In genomic region chr19:40662925-40663711, GRCh38 we compare ENCODE assay signal across 8 cellular contexts. TPM values are rescaled to one million over a fixed set of nuclear protein-coding genes. Genes with fewer than 3 reads are reported as not detected.
DNase-seq lines count a peak whose midpoint lies in the region; ATAC-seq and TF ChIP-seq lines count a peak whose summit lies in the region.

No MANE protein-coding gene starts in this region.

- peak; percentile 74 for ATAC-seq in GM21360 (IDR thresholded peaks at IDR 0.05; ENCODE audit: unreplicated experiment)

- POLR2A ChIA-PET in Caco-2 (lab: Charles Lee) = interaction anchor here (0.9 to 1.4 kb wide), 4 partner anchors 53 to 115 kb away, joined by 3 to 5 read pairs (median 4); partner anchors contain the start of genes ACTMAP and RAB4B

- CTCF ChIA-PET in Caco-2 (lab: Charles Lee) = interaction anchor here (0.7 to 2.5 kb wide), 15 partner anchors 9 to 679 kb away, joined by 3 to 11 read pairs (median 5); partner anchors contain the start of genes ACTMAP, EGLN2, ITPKC and NUMBL

- H3K4me2 ChIP-seq in OCI-LY3 (ENCODE audit: low read length) = peak overlapping the region; percentile 78

- peak overlapping the region; percentile 86 for H3K4me3 ChIP-seq in Caco-2 (ENCODE audit: low read depth, low read length)
- peak overlapping the region; percentile 71 for H3K4me3 ChIP-seq in HUES48 (ENCODE audit: low read depth, low read length)
- peak overlapping the region; percentile 87 for H3K4me3 ChIP-seq in OCI-LY3 (ENCODE audit: low read length)
- peak overlapping the region; percentile 45 to 66 for H3K4me3 ChIP-seq in esophagus (ENCODE audit: low read depth in 1 of 2, low read length in 2 of 2)
- peak overlapping the region; percentile 34 to 71 for H3K4me3 ChIP-seq in muscle layer of colon (ENCODE audit: low read depth in 1 of 2, low read length in 2 of 2)

- BruUV-seq in Caco-2 (replicated peaks; lab: Mats Ljungman, UMichigan) = no TSS peak

- peak overlapping the region; percentile 68 for H3K27ac Mint-ChIP-seq in Caco-2 (ENCODE audit: unreplicated experiment)
- H3K27ac Mint-ChIP-seq in activated T-cell treated with anti-CD3 and anti-CD28 coated beads, Interleukin-2, amount 50 U/mL, for 24 hours = peak overlapping the region; percentile 92

- H3K36me3 ChIP-seq in Caco-2 (ENCODE audit: control insufficient read depth, insufficient read depth, low read length) = no peaks in the 10 kb centered on the region
- peaks cover 14% of the 10 kb centered on the region; the same call in 1 of the 2 replicates for H3K36me3 ChIP-seq in HUES48 (ENCODE audit: control insufficient read depth, insufficient read depth, low read length)
- no peaks in the 10 kb centered on the region for H3K36me3 ChIP-seq in OCI-LY3 (replicated peaks; ENCODE audit: low read depth, low read length)
- H3K36me3 ChIP-seq in esophagus (ENCODE audit: control insufficient read depth in 2 of 2, insufficient read depth in 2 of 2, low read length in 1 of 2) = peaks cover 0 to 12% of the 10 kb centered on the region in 2 donors
- H3K36me3 ChIP-seq in muscle layer of colon (ENCODE audit: insufficient read depth, low read length) = peaks cover under 1% of the 10 kb centered on the region

- H3K9me3 ChIP-seq in Caco-2 (no peaks in the 10 kb centered on the region), HUES48 (ENCODE audit: control insufficient read depth, insufficient read depth, low read length) (no peaks in the 10 kb centered on the region), OCI-LY3 (ENCODE audit: insufficient read depth, low read length) (no peaks in the 10 kb centered on the region), esophagus (ENCODE audit: control insufficient read depth in 2 of 2, insufficient read depth in 1 of 2, low read depth in 1 of 2, low read length in 1 of 2) (no peaks in the 10 kb centered on the region), muscle layer of colon (ENCODE audit: low read length) (no peaks in the 10 kb centered on the region)

- H3K4me1 ChIP-seq in Caco-2 (no peaks in the 10 kb centered on the region), HUES48 (ENCODE audit: control insufficient read depth, insufficient read depth, low read length) (no peaks in the 10 kb centered on the region), OCI-LY3 (ENCODE audit: low read length) (peaks cover 9% of the 10 kb centered on the region), esophagus (ENCODE audit: control insufficient read depth in 2 of 2, insufficient read depth in 2 of 2, low read length in 1 of 2) (peaks cover 0 to 5% of the 10 kb centered on the region in 2 donors), muscle layer of colon (ENCODE audit: insufficient read depth, low read length) (peaks cover 8% of the 10 kb centered on the region)

- H3K79me2 ChIP-seq in OCI-LY3 (ENCODE audit: low read length) = no peaks in the 10 kb centered on the region

- TF ChIP-seq CTCF in Caco-2 (IDR thresholded peaks at IDR 0.05; ENCODE audit: insufficient read depth in 1 of 2, low read depth in 1 of 2, low read length in 1 of 2, severe bottlenecking in 1 of 2, unreplicated experiment in 1 of 2) = peak in 1 of 2 experiments; percentile 98
- TF ChIP-seq CTCF in OCI-LY3 (IDR thresholded peaks at IDR 0.05; ENCODE audit: low read depth, low read length) = no peak; the same call in 1 of the 2 replicates

- H3K27ac ChIP-seq in HUES48 (ENCODE audit: low read depth, low read length) (peak overlapping the region; percentile 61), OCI-LY3 (ENCODE audit: low read length) (peak overlapping the region; percentile 35), esophagus (ENCODE audit: low read depth in 2 of 2, low read length in 1 of 2) (peak overlapping the region; percentile 72 to 73), muscle layer of colon (ENCODE audit: low read depth, low read length) (peak overlapping the region; percentile 80)

- no peaks in the 10 kb centered on the region for H3K9me3 Mint-ChIP-seq in Caco-2 (ENCODE audit: unreplicated experiment)
- no peaks in the 10 kb centered on the region for H3K9me3 Mint-ChIP-seq in activated T-cell treated with anti-CD3 and anti-CD28 coated beads, Interleukin-2, amount 50 U/mL, for 24 hours

- H3K27me3 Mint-ChIP-seq in Caco-2 (ENCODE audit: insufficient read depth, unreplicated experiment) = no peaks in the 10 kb centered on the region
- H3K27me3 Mint-ChIP-seq in activated T-cell treated with anti-CD3 and anti-CD28 coated beads, Interleukin-2, amount 50 U/mL, for 24 hours = no peaks in the 10 kb centered on the region

- H4K20me1 ChIP-seq in OCI-LY3 (ENCODE audit: insufficient read depth, low read length) = no peaks in the 10 kb centered on the region

- 0 to 1% methylated on average over 52 to 62 of the region's 62 CpGs for WGBS in esophagus, 2 donors

- H3K9ac ChIP-seq in HUES48 (ENCODE audit: low read depth, low read length) = peak overlapping the region; percentile 75
- H3K9ac ChIP-seq in OCI-LY3 (ENCODE audit: low read length) = peak overlapping the region; percentile 72
- H3K9ac ChIP-seq in muscle layer of colon (ENCODE audit: low read length) = no peak overlapping the region

- intact Hi-C loops in Caco-2 (cut with micrococcal nuclease; ENCODE audit: unreplicated experiment) = loop anchor here (2.0 to 10.0 kb wide), 4 partner anchors 92 to 600 kb away; partner anchors contain the start of genes ACTMAP, EGLN2 and SNRPA

- H3K27me3 ChIP-seq in Caco-2 (replicated peaks; ENCODE audit: control insufficient read depth, insufficient read depth, low read length) (no peaks in the 10 kb centered on the region), HUES48 (ENCODE audit: control insufficient read depth, insufficient read depth, low read length) (no peaks in the 10 kb centered on the region), OCI-LY3 (ENCODE audit: low read depth, low read length) (peaks cover 7% of the 10 kb centered on the region; the same call in 1 of the 2 replicates), esophagus (ENCODE audit: control insufficient read depth in 1 of 2, insufficient read depth in 2 of 2, low read length in 2 of 2) (no peaks in the 10 kb centered on the region), muscle layer of colon (ENCODE audit: control insufficient read depth in 1 of 2, insufficient read depth in 2 of 2, low read length in 2 of 2) (no peaks in the 10 kb centered on the region)

- H3K36me3 Mint-ChIP-seq in Caco-2 (ENCODE audit: insufficient read depth, unreplicated experiment) = peaks cover 9% of the 10 kb centered on the region
- peaks cover 13% of the 10 kb centered on the region for H3K36me3 Mint-ChIP-seq in activated T-cell treated with anti-CD3 and anti-CD28 coated beads, Interleukin-2, amount 50 U/mL, for 24 hours (ENCODE audit: low read depth)

- H3K4me3 Mint-ChIP-seq in Caco-2 (ENCODE audit: unreplicated experiment) = peak overlapping the region; percentile 82
- peak overlapping the region; percentile 74 for H3K4me3 Mint-ChIP-seq in activated T-cell treated with anti-CD3 and anti-CD28 coated beads, Interleukin-2, amount 50 U/mL, for 24 hours

- peak overlapping the region; percentile 86 for H2AFZ ChIP-seq in OCI-LY3 (ENCODE audit: low read depth, low read length)

- DNase-seq in Caco-2 = peak; percentile 88 to 95
- peak; percentile 97 for DNase-seq in activated T-cell treated with anti-CD3 and anti-CD28 coated beads, Interleukin-2, amount 50 U/mL, for 24 hours
- peak; percentile 79 to 89 for DNase-seq in stimulated activated CD8-positive, alpha-beta memory T cell treated with anti-CD3 and anti-CD28 coated beads, Interleukin-4, amount 100 ng/mL, for 4 hours (ENCODE audit: low read depth in 2 of 2, low spot score in 1 of 2)

- no peaks in the 10 kb centered on the region for H3K4me1 Mint-ChIP-seq in Caco-2 (ENCODE audit: low read depth, unreplicated experiment)
- H3K4me1 Mint-ChIP-seq in activated T-cell treated with anti-CD3 and anti-CD28 coated beads, Interleukin-2, amount 50 U/mL, for 24 hours (ENCODE audit: low read depth) = peaks cover 32% of the 10 kb centered on the region

RNA-seq across cellular contexts. Expression of gene NUMBL, which starts 27.3 kb away (rescaled TPM):
- 21.1 and 22.0 TPM in 2 replicates for total RNA-seq in Caco-2 (2022)
- polyA plus RNA-seq in esophagus = 10 to 100 TPM in 1 of 2 donors, 1 to 10 TPM in 1; 9.0 to 14.4 TPM

RNA-seq across cellular contexts. Expression of gene COQ8B, which starts 53.6 kb away (rescaled TPM):
- total RNA-seq in Caco-2 (2022) = 30.9 and 35.7 TPM in 2 replicates
- polyA plus RNA-seq in esophagus = 10 to 100 TPM; 18.4 to 27.2 TPM

RNA-seq across cellular contexts. Expression of gene ITPKC, which starts 53.8 kb away (rescaled TPM):
- total RNA-seq in Caco-2 (2022) = 28.5 and 31.2 TPM in 2 replicates
- polyA plus RNA-seq in esophagus = 100 to 1,000 TPM in 1 of 2 donors, 10 to 100 TPM in 1; 57.4 to 172 TPM

Comparison
In these comparisons a context has a peak if more than half of its experiments do, and no peak if none do; other contexts are left out.
1. Peak in every context shown above with its lines: DNase-seq, ATAC-seq, H3K4me3 ChIP-seq and H3K27ac ChIP-seq.